Comparison of ENCODE assay signal across 22 cellular contexts in genomic region chr5:92313385-92313784, GRCh38.
"Had no signal": no experiment of that assay in that cellular context is flagged by ENCODE, and none has a peak within 500 bp of the region (broad histone marks: within the 10 kb centered on the region; RNA-seq: fewer than 3 reads in every experiment).

No MANE protein-coding gene starts in this region.

- H3K4me3 Mint-ChIP-seq: activated CD8-positive, alpha-beta T cell treated with anti-CD3 and anti-CD28 coated beads for 36 hours; activated naive CD4-positive, alpha-beta T cell treated with anti-CD3 and anti-CD28 coated beads for 36 hours; brain; memory B cell; naive B cell; stimulated activated naive B cell treated with anti-CD40 and anti-IgM and Interleukin-4, amounts not matched to agents 10 μg/mL and 1 μg/mL and 100 μg/mL, for 72 hours; T-helper 2 cell treated with Interferon-gamma antibody and Interleukin-4, amounts not matched to agents 5 μg/mL and 100 μg/mL, for 36 hours had no signal

- H3K36me3 Mint-ChIP-seq: brain; memory B cell; naive B cell; stimulated activated naive B cell treated with anti-CD40 and anti-IgM and Interleukin-4, amounts not matched to agents 10 μg/mL and 1 μg/mL and 100 μg/mL, for 72 hours had no signal

- H3K27ac Mint-ChIP-seq: activated CD8-positive, alpha-beta T cell treated with anti-CD3 and anti-CD28 coated beads for 36 hours; activated naive CD4-positive, alpha-beta T cell treated with anti-CD3 and anti-CD28 coated beads for 36 hours; activated T-helper 2 cell treated with anti-CD3 and anti-CD28 coated beads, Interferon-gamma antibody, Interleukin-2, Interleukin-4, amounts not matched to agents 10 μg/mL and 5 μg/mL and 100 μg/mL, durations not matched to agents 14 hours and 24 hours and 36 hours; brain; memory B cell; naive B cell; stimulated activated naive B cell treated with anti-CD40 and anti-IgM and Interleukin-4, amounts not matched to agents 10 μg/mL and 1 μg/mL and 100 μg/mL, for 72 hours; T-helper 2 cell treated with Interferon-gamma antibody and Interleukin-4, amounts not matched to agents 5 μg/mL and 100 μg/mL, for 36 hours had no signal

- H3K27me3 Mint-ChIP-seq: activated CD8-positive, alpha-beta T cell treated with anti-CD3 and anti-CD28 coated beads for 36 hours; brain; memory B cell; naive B cell; stimulated activated naive B cell treated with anti-CD40 and anti-IgM and Interleukin-4, amounts not matched to agents 10 μg/mL and 1 μg/mL and 100 μg/mL, for 72 hours had no signal

- DNase-seq: activated CD4-positive, alpha-beta T cell treated with anti-CD3 and anti-CD28 coated beads for 48 hours; activated CD4-positive, CD25-positive, alpha-beta regulatory T cell; activated CD8-positive, alpha-beta T cell treated with anti-CD3 and anti-CD28 coated beads for 36 hours; activated naive CD4-positive, alpha-beta T cell treated with anti-CD3 and anti-CD28 coated beads for 36 hours; activated T-cell treated with anti-CD3 and anti-CD28 coated beads, Interleukin-2, amount 50 U/mL, for 1 hour; central memory CD4-positive, alpha-beta T cell; erythroblast; heart left ventricle; left ventricle myocardium superior; mucosa of descending colon; naive B cell; pancreas; stimulated activated CD4-positive, alpha-beta T cell treated with anti-CD3 and anti-CD28 coated beads, Interleukin-4, amount 100 ng/mL, for 4 hours; stimulated activated naive B cell treated with anti-CD40 and anti-IgM and Interleukin-4, amounts not matched to agents 10 μg/mL and 1 μg/mL and 100 μg/mL, for 72 hours had no signal

- H3K9me3 Mint-ChIP-seq: activated naive CD4-positive, alpha-beta T cell treated with anti-CD3 and anti-CD28 coated beads for 36 hours; activated T-helper 2 cell treated with anti-CD3 and anti-CD28 coated beads, Interferon-gamma antibody, Interleukin-2, Interleukin-4, amounts not matched to agents 10 μg/mL and 5 μg/mL and 100 μg/mL, durations not matched to agents 14 hours and 24 hours and 36 hours; T-helper 2 cell treated with Interferon-gamma antibody and Interleukin-4, amounts not matched to agents 5 μg/mL and 100 μg/mL, for 36 hours had no signal

- H3K4me3 ChIP-seq: coronary artery, heart left ventricle, mucosa of descending colon, pancreas, thoracic aorta had no signal

- H3K36me3 ChIP-seq: heart left ventricle, neutrophil, pancreas, thoracic aorta had no signal

- H3K4me1 ChIP-seq: heart left ventricle, pancreas had no signal

- H3K27me3 ChIP-seq: heart left ventricle, neutrophil, pancreas had no signal

- H3K27ac ChIP-seq: coronary artery, heart left ventricle, neutrophil, pancreas, thoracic aorta had no signal

- H3K4me1 Mint-ChIP-seq: memory B cell; naive B cell; stimulated activated naive B cell treated with anti-CD40 and anti-IgM and Interleukin-4, amounts not matched to agents 10 μg/mL and 1 μg/mL and 100 μg/mL, for 72 hours had no signal

- ATAC-seq: activated CD8-positive, alpha-beta T cell treated with anti-CD3 and anti-CD28 coated beads for 36 hours; heart left ventricle; left ventricle myocardium superior; mucosa of descending colon; pancreas; sciatic nerve; stimulated activated naive B cell treated with anti-CD40 and anti-IgM and Interleukin-4, amounts not matched to agents 10 μg/mL and 1 μg/mL and 100 μg/mL, for 72 hours had no signal
